In genomic region chr6:166956444-166957086, GRCh38 we compare ENCODE assay signal across 8 cellular contexts. TPM values are rescaled to one million over a fixed set of nuclear protein-coding genes. Genes with fewer than 3 reads are reported as not detected.
DNase-seq lines count a peak whose midpoint lies in the region; ATAC-seq and TF ChIP-seq lines count a peak whose summit lies in the region.

RNASET2 (minus strand) TSS chr6:166956550; CDS start chr6:166956182, 368 bp downstream.

- DNase-seq in GM06990 (ENCODE audit: extremely low read depth, insufficient read length) (peak; percentile 95), HFFc6 (peak; percentile 89), NB4 (ENCODE audit: low read depth) (peak; percentile 95), SKM-1 treated with dmso at 0.1 percent for 144 hours (lab: John Stamatoyannopoulos, UW; ENCODE audit: unreplicated experiment) (peak; percentile 81), glomerular visceral epithelial cell (ENCODE audit: extremely low spot score) (peak; percentile 93), osteocyte (ENCODE audit: extremely low spot score, unreplicated experiment) (peak; percentile 98), thoracic aorta (ENCODE audit: low spot score) (peak; percentile 89)

- peak; percentile 84 for ATAC-seq in thoracic aorta (ENCODE audit: insufficient number of reproducible peaks, low FRiP score, low read depth)

- H3K9me3 ChIP-seq in thoracic aorta, result no peaks in the 10 kb centered on the region

- H3K9me3 Mint-ChIP-seq in HFFc6 (no peaks in the 10 kb centered on the region), osteocyte (ENCODE audit: unreplicated experiment) (no peaks in the 10 kb centered on the region)
- H3K9me3 Mint-ChIP-seq in activated naive CD8-positive, alpha-beta T cell (ENCODE audit: low read depth), result no peaks in the 10 kb centered on the region

- peak; percentile 81 for TF ChIP-seq POLR2A in NB4 (IDR thresholded peaks at IDR 0.05; ENCODE audit: extremely low read depth, insufficient read length)

- H3K27ac ChIP-seq in thoracic aorta, result peak within 1 kb of the TSS; percentile 62 to 75

- peak within 1 kb of the TSS; percentile 80 for H3K4me3 Mint-ChIP-seq in HFFc6
- peak within 1 kb of the TSS; percentile 93 for H3K4me3 Mint-ChIP-seq in activated naive CD8-positive, alpha-beta T cell
- peak within 1 kb of the TSS; percentile 78 for H3K4me3 Mint-ChIP-seq in osteocyte (ENCODE audit: unreplicated experiment)

- TF ChIP-seq CTCF in GM06990 (IDR thresholded peaks at IDR 0.05; ENCODE audit: insufficient read depth, low read length, poor library complexity, severe bottlenecking) (no peak), HFFc6 (IDR thresholded peaks at IDR 0.05) (no peak; the same call in 1 of the 2 replicates), NB4 (IDR thresholded peaks at IDR 0.05; ENCODE audit: low read depth, low read length) (no peak), osteocyte (IDR thresholded peaks at IDR 0.05) (no peak), thoracic aorta (IDR thresholded peaks at IDR 0.05) (no peak)

- H3K27me3 Mint-ChIP-seq in HFFc6 (ENCODE audit: insufficient read depth) (no peaks in the 10 kb centered on the region), osteocyte (ENCODE audit: unreplicated experiment) (no peaks in the 10 kb centered on the region)
- H3K27me3 Mint-ChIP-seq in activated naive CD8-positive, alpha-beta T cell, result no peaks in the 10 kb centered on the region

- H3K27me3 ChIP-seq in GM06990 (replicated peaks; ENCODE audit: control insufficient read depth, insufficient read depth, low read length) (no peaks in the 10 kb centered on the region), thoracic aorta (replicated peaks; ENCODE audit: insufficient read depth) (no peaks in the 10 kb centered on the region)

- peak within 1 kb of the TSS; percentile 69 for H3K4me3 ChIP-seq in GM06990 (replicated peaks; ENCODE audit: low read depth, low read length)
- H3K4me3 ChIP-seq in NB4 (ENCODE audit: low read depth, low read length), result peak within 1 kb of the TSS; percentile 70
- peak within 1 kb of the TSS; percentile 84 for H3K4me3 ChIP-seq in thoracic aorta

- peaks cover 2% of the 10 kb centered on the region for H3K36me3 ChIP-seq in GM06990 (ENCODE audit: control insufficient read depth, insufficient read depth, low read length)
- no peaks in the 10 kb centered on the region for H3K36me3 ChIP-seq in thoracic aorta

- H3K4me1 Mint-ChIP-seq in HFFc6 (ENCODE audit: low read depth) (peaks cover 28% of the 10 kb centered on the region), osteocyte (ENCODE audit: unreplicated experiment) (peaks cover 19% of the 10 kb centered on the region)
- peaks cover 69% of the 10 kb centered on the region for H3K4me1 Mint-ChIP-seq in activated naive CD8-positive, alpha-beta T cell (ENCODE audit: low read depth)

- H3K4me1 ChIP-seq in thoracic aorta (ENCODE audit: control insufficient read depth in 1 of 2, low read depth in 2 of 2), result peaks cover 4 to 21% of the 10 kb centered on the region in 2 donors

- H3K27ac Mint-ChIP-seq in HFFc6 (peak within 1 kb of the TSS; percentile 51), osteocyte (ENCODE audit: unreplicated experiment) (peak within 1 kb of the TSS; percentile 50)
- H3K27ac Mint-ChIP-seq in activated naive CD8-positive, alpha-beta T cell, result peak within 1 kb of the TSS; percentile 97

- H3K36me3 Mint-ChIP-seq in HFFc6 (ENCODE audit: low read depth), result no peaks in the 10 kb centered on the region
- H3K36me3 Mint-ChIP-seq in activated naive CD8-positive, alpha-beta T cell, result no peaks in the 10 kb centered on the region
- no peaks in the 10 kb centered on the region for H3K36me3 Mint-ChIP-seq in osteocyte (ENCODE audit: unreplicated experiment)

RNA-seq across cellular contexts. Expression of gene RNASET2, which starts in this region (rescaled TPM):
- 10 to 100 TPM; 15.1 to 28.9 (median 16.5) TPM for total RNA-seq in HFFc6 (2021; fragmentation: NEBNext Ultra II Directional; extraction: Animal tissue kit (Norgen Biotek cat#: 25700))
- total RNA-seq in osteocyte, result 20.3 and 22.3 TPM in 2 replicates
- total RNA-seq in thoracic aorta, result 10 to 100 TPM; 73.9 to 82.7 TPM

Comparison
In these comparisons a context has a peak if more than half of its experiments do, and no peak if none do; other contexts are left out.
1. Peak in every context shown above with its lines: DNase-seq, ATAC-seq, H3K4me3 ChIP-seq and H3K27ac ChIP-seq.